In the genomic region with DNA sequence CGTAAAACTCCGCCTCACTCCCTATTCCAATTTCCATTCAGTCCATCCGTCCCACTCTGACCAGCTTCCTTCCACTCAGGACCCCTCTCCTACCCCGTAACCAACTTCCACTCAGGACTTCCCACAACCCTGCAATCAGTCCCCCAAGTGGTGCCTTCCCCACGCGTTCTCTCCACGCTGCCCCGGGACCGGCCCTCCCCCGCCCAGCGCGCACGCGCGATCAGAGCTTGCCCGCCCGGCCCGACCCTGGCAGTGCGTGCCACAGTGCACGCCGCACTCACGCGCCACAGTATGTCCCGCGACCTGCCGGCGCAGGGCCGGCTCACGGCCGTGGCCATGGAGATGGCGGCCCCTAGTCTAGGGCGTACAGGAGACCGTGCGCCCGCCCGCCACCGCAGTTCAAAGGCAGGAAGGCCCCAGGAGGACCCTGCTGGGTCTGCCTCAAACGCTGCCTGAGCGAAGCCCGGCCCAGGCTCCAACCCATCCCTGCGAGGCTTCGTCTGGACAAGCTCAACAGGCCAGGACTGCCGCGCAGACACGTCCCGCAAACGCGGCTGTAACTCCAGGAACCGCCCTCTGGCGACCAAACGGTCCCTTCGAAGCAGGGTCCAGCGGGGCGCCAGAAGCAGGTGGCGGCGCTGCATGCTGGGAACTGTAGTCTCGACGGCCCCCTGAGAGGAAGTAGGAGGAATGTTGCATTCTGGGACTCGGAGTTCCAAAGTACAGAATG, we compare ENCODE assay signal across 8 cellular contexts.
DNase-seq lines count a peak whose midpoint lies in the region; ATAC-seq and TF ChIP-seq lines count a peak whose summit lies in the region.

A gene with protein sequence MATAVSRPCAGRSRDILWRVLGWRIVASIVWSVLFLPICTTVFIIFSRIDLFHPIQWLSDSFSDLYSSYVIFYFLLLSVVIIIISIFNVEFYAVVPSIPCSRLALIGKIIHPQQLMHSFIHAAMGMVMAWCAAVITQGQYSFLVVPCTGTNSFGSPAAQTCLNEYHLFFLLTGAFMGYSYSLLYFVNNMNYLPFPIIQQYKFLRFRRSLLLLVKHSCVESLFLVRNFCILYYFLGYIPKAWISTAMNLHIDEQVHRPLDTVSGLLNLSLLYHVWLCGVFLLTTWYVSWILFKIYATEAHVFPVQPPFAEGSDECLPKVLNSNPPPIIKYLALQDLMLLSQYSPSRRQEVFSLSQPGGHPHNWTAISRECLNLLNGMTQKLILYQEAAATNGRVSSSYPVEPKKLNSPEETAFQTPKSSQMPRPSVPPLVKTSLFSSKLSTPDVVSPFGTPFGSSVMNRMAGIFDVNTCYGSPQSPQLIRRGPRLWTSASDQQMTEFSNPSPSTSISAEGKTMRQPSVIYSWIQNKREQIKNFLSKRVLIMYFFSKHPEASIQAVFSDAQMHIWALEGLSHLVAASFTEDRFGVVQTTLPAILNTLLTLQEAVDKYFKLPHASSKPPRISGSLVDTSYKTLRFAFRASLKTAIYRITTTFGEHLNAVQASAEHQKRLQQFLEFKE (minus strand): TSS at position 373 of the 730 bp plus-strand sequence. CDS start 35 bp downstream, at position 338.

- no peak; the same call in 1 of the 2 replicates for TF ChIP-seq CTCF in AG09319 (IDR thresholded peaks at IDR 0.05; ENCODE audit: low read depth, low read length)

- ATAC-seq in GM19035 (IDR thresholded peaks at IDR 0.05; ENCODE audit: unreplicated experiment) (peak; percentile 86), HG03354 (IDR thresholded peaks at IDR 0.05; ENCODE audit: poor library complexity, severe bottlenecking, unreplicated experiment) (peak; percentile 87)
- peak; percentile 92 to 93 for ATAC-seq in activated CD4-positive, CD25-positive, alpha-beta regulatory T cell treated with anti-CD3 and anti-CD28 coated beads, Interleukin-2, amount 50 U/mL, for 24 hours

- DNase-seq in AG09319 (ENCODE audit: extremely low read depth, low read depth), result peak; percentile 75
- peak; percentile 98 for DNase-seq in NCI-H446 treated with DMSO at 0.1 percent for 48 hours (lab: John Stamatoyannopoulos, UW)
- peak; percentile 99 for DNase-seq in cerebellar cortex (ENCODE audit: low spot score)
- peak; percentile 97 for DNase-seq in iris pigment epithelial cell (ENCODE audit: low read depth)
- peak; percentile 80 for DNase-seq in stimulated activated CD4-positive, alpha-beta T cell treated with anti-CD3 and anti-CD28 coated beads, Interleukin-12 subunit alpha, Interleukin-12 subunit beta, amount 100 ng/mL, for 4 hours

Comparison
In these comparisons a context has a peak if more than half of its experiments do, and no peak if none do; other contexts are left out.
1. Peak in every context shown above with its lines: DNase-seq and ATAC-seq.